22 cellular contexts compared by ENCODE assay signal in the genomic region with DNA sequence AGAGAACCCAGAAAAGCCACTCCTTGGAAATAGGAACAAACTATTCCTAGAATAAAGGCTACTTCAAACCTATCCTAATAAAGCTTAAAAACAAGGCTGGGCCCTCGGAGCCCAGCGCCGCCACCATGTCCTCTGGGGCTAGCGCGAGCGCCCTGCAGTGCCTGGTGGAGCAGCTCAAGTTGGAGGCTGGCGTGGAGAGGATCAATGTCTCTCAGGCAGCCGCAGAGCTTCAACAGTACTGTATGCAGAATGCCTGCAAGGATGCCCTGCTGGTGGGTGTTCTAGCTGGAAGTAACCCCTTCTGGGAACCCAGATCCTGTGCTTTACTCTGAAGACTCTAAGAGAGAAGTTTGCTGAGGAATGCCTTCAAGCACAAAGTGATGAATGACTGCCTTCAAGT.
"Had no signal": no experiment of that assay in that cellular context is flagged by ENCODE, and none has a peak within 500 bp of the region (broad histone marks: within the 10 kb centered on the region; RNA-seq: fewer than 3 reads in every experiment).

No MANE protein-coding gene starts in this region.

- H3K27me3 ChIP-seq: colonic mucosa, heart left ventricle, neutrophil, spleen, testis, transverse colon had no signal

- H3K36me3 ChIP-seq: colonic mucosa, heart left ventricle, left ventricle myocardium inferior, lower lobe of right lung, neutrophil, transverse colon had no signal

- H3K27ac Mint-ChIP-seq: memory B cell; nephron; stimulated activated memory B cell treated with anti-CD40 and anti-IgM and Interleukin-4, amounts not matched to agents 10 μg/mL and 1 μg/mL and 100 μg/mL, for 72 hours; stimulated activated naive CD8-positive, alpha-beta T cell treated with anti-CD3 and anti-CD28 coated beads, Interleukin-15, Interleukin-2, amounts not matched to agents 100 ng/mL and 50 ng/mL, for 24 hours had no signal

- H3K4me1 Mint-ChIP-seq: nephron had no signal

- H3K4me3 Mint-ChIP-seq: memory B cell; naive B cell; nephron; stimulated activated memory B cell treated with anti-CD40 and anti-IgM and Interleukin-4, amounts not matched to agents 10 μg/mL and 1 μg/mL and 100 μg/mL, for 72 hours; stimulated activated naive CD8-positive, alpha-beta T cell treated with anti-CD3 and anti-CD28 coated beads, Interleukin-15, Interleukin-2, amounts not matched to agents 100 ng/mL and 50 ng/mL, for 24 hours had no signal

- DNase-seq: colonic mucosa; dermis blood vessel endothelial cell; erythroblast; hippocampal formation; kidney; left cardiac atrium; left ventricle myocardium inferior; lower lobe of right lung; naive B cell; posterior cingulate gyrus; spleen; stimulated activated CD4-positive, alpha-beta T cell treated with anti-CD3 and anti-CD28 coated beads, Interleukin-15, amount 100 ng/mL, for 24 hours; stimulated activated CD4-positive, alpha-beta T cell treated with anti-CD3 and anti-CD28 coated beads, Interleukin-1b, Interleukin-23, amount 100 ng/mL, for 48 hours; stimulated activated CD4-positive, alpha-beta T cell treated with anti-CD3 and anti-CD28 coated beads, Interleukin-4, amount 100 ng/mL, for 24 hours; testis; transverse colon had no signal

- H3K4me3 ChIP-seq: colonic mucosa, heart left ventricle, left ventricle myocardium inferior, lower lobe of right lung, spleen, testis, transverse colon had no signal

- H3K4me1 ChIP-seq: colonic mucosa, lower lobe of right lung, testis had no signal

- H3K36me3 Mint-ChIP-seq: naive B cell had no signal

- H3K27me3 Mint-ChIP-seq: memory B cell; naive B cell; stimulated activated memory B cell treated with anti-CD40 and anti-IgM and Interleukin-4, amounts not matched to agents 10 μg/mL and 1 μg/mL and 100 μg/mL, for 72 hours; stimulated activated naive CD8-positive, alpha-beta T cell treated with anti-CD3 and anti-CD28 coated beads, Interleukin-15, Interleukin-2, amounts not matched to agents 100 ng/mL and 50 ng/mL, for 24 hours had no signal

- H3K9me3 Mint-ChIP-seq: memory B cell; naive B cell; nephron; stimulated activated memory B cell treated with anti-CD40 and anti-IgM and Interleukin-4, amounts not matched to agents 10 μg/mL and 1 μg/mL and 100 μg/mL, for 72 hours; stimulated activated naive CD8-positive, alpha-beta T cell treated with anti-CD3 and anti-CD28 coated beads, Interleukin-15, Interleukin-2, amounts not matched to agents 100 ng/mL and 50 ng/mL, for 24 hours had no signal

- H3K27ac ChIP-seq: colonic mucosa, heart left ventricle, left ventricle myocardium inferior, lower lobe of right lung, neutrophil, spleen, testis, transverse colon had no signal

- H3K9me3 ChIP-seq: colonic mucosa, heart left ventricle, left ventricle myocardium inferior, lower lobe of right lung, neutrophil, spleen, testis, transverse colon had no signal
